ENCODE assay signal across 9 cellular contexts in genomic region chr22:49760630-49761571, GRCh38.
DNase-seq lines count a peak whose midpoint lies in the region; ATAC-seq and TF ChIP-seq lines count a peak whose summit lies in the region.
"Had no signal": no experiment of that assay in that cellular context is flagged by ENCODE, and none has a peak within 500 bp of the region (broad histone marks: within the 10 kb centered on the region; RNA-seq: fewer than 3 reads in every experiment).

No MANE protein-coding gene starts in this region.

- no peak overlapping the region for H3K4me3 ChIP-seq in GM06990 (replicated peaks; ENCODE audit: low read depth, low read length)
- H3K4me3 ChIP-seq: adrenal gland had no signal

- DNase-seq in GM06990 (ENCODE audit: extremely low read depth, insufficient read length) = peak; percentile 61
- peak; percentile 98 for DNase-seq in MV-4-11 (lab: John Stamatoyannopoulos, UW)
- DNase-seq in effector memory CD8-positive, alpha-beta T cell = no peak
- DNase-seq in dermis blood vessel endothelial cell = no peak
- DNase-seq in activated T-helper 1 cell treated with anti-CD3 and anti-CD28 coated beads, Interleukin-12 subunit alpha, Interleukin-12 subunit beta, Interleukin-2, Interleukin-4 antibody, amounts not matched to agents 30 ng/mL and 10 ng/mL and 1 ng/mL, durations not matched to agents 14 hours and 24 hours and 36 hours (ENCODE audit: low spot score) = no peak
- no peak for DNase-seq in stimulated activated CD4-positive, alpha-beta T cell treated with anti-CD3 and anti-CD28 coated beads, Interleukin-4, amount 100 ng/mL, for 24 hours

- H3K36me3 Mint-ChIP-seq in effector memory CD8-positive, alpha-beta T cell (ENCODE audit: insufficient read depth) = peaks cover 6% of the 10 kb centered on the region
- no peaks in the 10 kb centered on the region for H3K36me3 Mint-ChIP-seq in activated T-helper 1 cell treated with anti-CD3 and anti-CD28 coated beads, Interleukin-12 subunit alpha, Interleukin-12 subunit beta, Interleukin-2, Interleukin-4 antibody, amounts not matched to agents 30 ng/mL and 10 ng/mL and 1 ng/mL, durations not matched to agents 14 hours and 24 hours and 36 hours (ENCODE audit: low read depth)

- peaks cover 5 to 21% of the 10 kb centered on the region in 2 donors for H3K27me3 Mint-ChIP-seq in effector memory CD8-positive, alpha-beta T cell
- H3K27me3 Mint-ChIP-seq in activated T-helper 1 cell treated with anti-CD3 and anti-CD28 coated beads, Interleukin-12 subunit alpha, Interleukin-12 subunit beta, Interleukin-2, Interleukin-4 antibody, amounts not matched to agents 30 ng/mL and 10 ng/mL and 1 ng/mL, durations not matched to agents 14 hours and 24 hours and 36 hours (ENCODE audit: insufficient read depth) = peaks cover 6% of the 10 kb centered on the region

- TF ChIP-seq CTCF in GM06990 (IDR thresholded peaks at IDR 0.05; ENCODE audit: insufficient read depth, low read length, poor library complexity, severe bottlenecking) = no peak

- peaks cover 7 to 11% of the 10 kb centered on the region in 2 donors for H3K4me1 Mint-ChIP-seq in effector memory CD8-positive, alpha-beta T cell (ENCODE audit: low read depth in 2 of 2)
- H3K4me1 Mint-ChIP-seq in activated T-helper 1 cell treated with anti-CD3 and anti-CD28 coated beads, Interleukin-12 subunit alpha, Interleukin-12 subunit beta, Interleukin-2, Interleukin-4 antibody, amounts not matched to agents 30 ng/mL and 10 ng/mL and 1 ng/mL, durations not matched to agents 14 hours and 24 hours and 36 hours (ENCODE audit: low read depth) = peaks cover 21% of the 10 kb centered on the region

- peak overlapping the region in 1 of 2 donors; percentile 36 for H3K27ac Mint-ChIP-seq in effector memory CD8-positive, alpha-beta T cell
- no peak overlapping the region for H3K27ac Mint-ChIP-seq in activated T-helper 1 cell treated with anti-CD3 and anti-CD28 coated beads, Interleukin-12 subunit alpha, Interleukin-12 subunit beta, Interleukin-2, Interleukin-4 antibody, amounts not matched to agents 30 ng/mL and 10 ng/mL and 1 ng/mL, durations not matched to agents 14 hours and 24 hours and 36 hours

- intact Hi-C loops in activated T-helper 1 cell treated with anti-CD3 and anti-CD28 coated beads, Interleukin-12 subunit alpha, Interleukin-12 subunit beta, Interleukin-2, Interleukin-4 antibody, amounts not matched to agents 30 ng/mL and 10 ng/mL and 1 ng/mL, durations not matched to agents 14 hours and 24 hours and 36 hours (cut with micrococcal nuclease) = no loop called here

- no peaks in the 10 kb centered on the region for H3K27me3 ChIP-seq in GM06990 (replicated peaks; ENCODE audit: control insufficient read depth, insufficient read depth, low read length)

- ATAC-seq in GM21390 (IDR thresholded peaks at IDR 0.05; ENCODE audit: unreplicated experiment) (peak; percentile 50), HG03469 (IDR thresholded peaks at IDR 0.05; ENCODE audit: unreplicated experiment) (no peak)
- peak; percentile 40 for ATAC-seq in effector memory CD8-positive, alpha-beta T cell (replicated peaks)

- H3K4me3 Mint-ChIP-seq in effector memory CD8-positive, alpha-beta T cell = no peak overlapping the region
- no peak overlapping the region for H3K4me3 Mint-ChIP-seq in activated T-helper 1 cell treated with anti-CD3 and anti-CD28 coated beads, Interleukin-12 subunit alpha, Interleukin-12 subunit beta, Interleukin-2, Interleukin-4 antibody, amounts not matched to agents 30 ng/mL and 10 ng/mL and 1 ng/mL, durations not matched to agents 14 hours and 24 hours and 36 hours

- H3K9me3 Mint-ChIP-seq in effector memory CD8-positive, alpha-beta T cell = no peaks in the 10 kb centered on the region
- H3K9me3 Mint-ChIP-seq in activated T-helper 1 cell treated with anti-CD3 and anti-CD28 coated beads, Interleukin-12 subunit alpha, Interleukin-12 subunit beta, Interleukin-2, Interleukin-4 antibody, amounts not matched to agents 30 ng/mL and 10 ng/mL and 1 ng/mL, durations not matched to agents 14 hours and 24 hours and 36 hours = no peaks in the 10 kb centered on the region

- H3K36me3 ChIP-seq in GM06990 (ENCODE audit: control insufficient read depth, insufficient read depth, low read length) = no peaks in the 10 kb centered on the region
- H3K36me3 ChIP-seq: adrenal gland had no signal

Comparison
In these comparisons a context has a peak if more than half of its experiments do, and no peak if none do; other contexts are left out.
1. DNase-seq: peak in GM06990 (single experiment) and MV-4-11 (single experiment); none in effector memory CD8-positive, alpha-beta T cell (0 of 3), dermis blood vessel endothelial cell (single experiment), activated T-helper 1 cell treated with anti-CD3 and anti-CD28 coated beads, Interleukin-12 subunit alpha, Interleukin-12 subunit beta, Interleukin-2, Interleukin-4 antibody, amounts not matched to agents 30 ng/mL and 10 ng/mL and 1 ng/mL, durations not matched to agents 14 hours and 24 hours and 36 hours (single experiment) and stimulated activated CD4-positive, alpha-beta T cell treated with anti-CD3 and anti-CD28 coated beads, Interleukin-4, amount 100 ng/mL, for 24 hours (single experiment).